Comparison of ENCODE assay signal across 8 cellular contexts in the genomic region with DNA sequence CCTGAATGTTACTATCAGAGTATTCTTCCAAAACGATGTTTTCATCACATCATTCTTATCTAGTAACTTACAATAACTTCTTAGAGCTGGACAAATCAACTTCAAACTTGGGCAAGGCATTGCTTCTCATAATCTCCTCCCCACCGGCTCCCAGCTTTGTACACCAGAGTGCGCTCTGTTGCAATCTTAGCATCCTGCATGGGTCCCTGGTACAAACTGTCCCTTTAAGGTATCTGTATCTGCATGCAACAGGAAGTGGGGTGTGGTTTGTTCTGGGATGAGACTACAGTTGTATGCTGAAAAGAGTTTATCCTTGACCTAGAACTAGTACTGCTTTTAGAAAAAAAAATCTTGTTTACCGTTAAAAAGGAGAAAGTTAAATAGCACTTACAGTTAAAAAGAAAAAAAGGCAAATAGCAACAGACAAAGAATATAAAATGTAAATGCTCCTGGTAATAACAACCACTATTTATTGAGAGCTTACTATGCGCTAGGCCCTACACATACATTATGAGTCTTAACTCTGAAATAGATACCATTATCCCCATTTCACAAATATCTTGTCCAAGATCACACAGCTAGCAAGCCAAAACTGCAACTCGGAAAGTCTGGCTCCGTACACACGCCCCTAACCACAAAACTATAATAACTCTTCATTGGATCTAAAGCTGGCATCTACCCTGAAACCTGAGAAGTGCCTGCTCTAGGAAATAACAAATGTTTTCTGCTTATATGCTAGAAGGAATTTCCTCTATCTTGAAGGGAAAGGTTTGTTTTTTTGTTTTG. TPM values are rescaled to one million over a fixed set of nuclear protein-coding genes. Genes with fewer than 3 reads are reported as not detected.
DNase-seq lines count a peak whose midpoint lies in the region; ATAC-seq, FAIRE-seq and TF ChIP-seq lines count a peak whose summit lies in the region.

No MANE protein-coding gene starts in this region.

- CTCF ChIA-PET in A549 (lab: Yijun Ruan, JAX): interaction anchor here (0.9 kb wide), 1 partner anchor 239 kb away, joined by 3 read pairs; no protein-coding TSS in a partner anchor
- CTCF ChIA-PET in endothelial cell of umbilical vein (lab: Charles Lee): interaction anchor here (0.6 to 2.7 kb wide), 4 partner anchors 13 to 240 kb away, joined by 3 to 30 read pairs (median 5); no protein-coding TSS in a partner anchor

- no peak for TF ChIP-seq EP300 in A549 (IDR thresholded peaks at IDR 0.05)

- dilution Hi-C loops in endothelial cell of umbilical vein (cut with MboI; ENCODE audit: extremely low pct_ligation_motif_present, low sequenced_read_pairs): no loop called here

- H3K4me3 ChIP-seq in A549 (no peak overlapping the region), endothelial cell of umbilical vein (replicated peaks in 1 of 3; ENCODE audit: insufficient read depth in 1 of 3, low read depth in 1 of 3, low read length in 3 of 3) (no peak overlapping the region)

- no peaks in the 10 kb centered on the region for H3K27me3 ChIP-seq in endothelial cell of umbilical vein (ENCODE audit: control insufficient read depth in 2 of 2, insufficient read depth in 2 of 2, low read length in 2 of 2)

- H3K79me2 ChIP-seq in endothelial cell of umbilical vein (ENCODE audit: control insufficient read depth, insufficient read depth, low read length): no peaks in the 10 kb centered on the region

- H3K27ac Mint-ChIP-seq in neural crest cell (ENCODE audit: unreplicated experiment) (no peak overlapping the region), type B pancreatic cell (no peak overlapping the region)

- H3K36me3 Mint-ChIP-seq in neural crest cell (ENCODE audit: low read depth): peaks cover 6% of the 10 kb centered on the region
- H3K36me3 Mint-ChIP-seq in type B pancreatic cell: no peaks in the 10 kb centered on the region

- H3K9me1 ChIP-seq in endothelial cell of umbilical vein (replicated peaks; ENCODE audit: control insufficient read depth, extremely low read depth, insufficient read depth, low read length): no peaks in the 10 kb centered on the region

- ATAC-seq in A549: peak; percentile 68 to 88; a peak in 5 of 6 replicates
- ATAC-seq in GM18508 (IDR thresholded peaks at IDR 0.05; ENCODE audit: insufficient read depth, unreplicated experiment): peak; percentile 100
- ATAC-seq in HG02938 (IDR thresholded peaks at IDR 0.05; ENCODE audit: unreplicated experiment): peak; percentile 100

- H2AFZ ChIP-seq in endothelial cell of umbilical vein (ENCODE audit: low read depth, low read length): no peak overlapping the region

- DNase-seq in A549 (ENCODE audit: low read depth in 1 of 2, low spot score in 1 of 2) (peak; percentile 9 to 53), NCI-H226 (peak; percentile 73), endothelial cell of umbilical vein (ENCODE audit: low read depth, low spot score) (peak; percentile 26), neural crest cell (ENCODE audit: low read depth, low spot score) (no peak), type B pancreatic cell (ENCODE audit: extremely low spot score, unreplicated experiment) (no peak)
- DNase-seq in activated CD4-positive, alpha-beta T cell treated with anti-CD3 and anti-CD28 coated beads, Interleukin-2, amount 50 U/mL, for 1 hour: peak; percentile 69

- H3K4me3 Mint-ChIP-seq in neural crest cell: no peak overlapping the region
- H3K4me3 Mint-ChIP-seq in type B pancreatic cell: no peak overlapping the region

- TF ChIP-seq CTCF in A549 (IDR thresholded peaks at IDR 0.05): no peak
- peak; percentile 25 to 33 for TF ChIP-seq CTCF in endothelial cell of umbilical vein (IDR thresholded peaks at IDR 0.05; ENCODE audit: extremely low read depth in 1 of 2, insufficient read depth in 1 of 2, low read depth in 1 of 2, low read length in 2 of 2)
- peak; percentile 51 for TF ChIP-seq CTCF in neural crest cell (conservative IDR thresholded peaks at IDR 0.05)
- peak; percentile 55 for TF ChIP-seq CTCF in type B pancreatic cell (conservative IDR thresholded peaks at IDR 0.05)

- TF ChIP-seq POLR2A in A549 (IDR thresholded peaks at IDR 0.05; ENCODE audit: low read length) (no peak), endothelial cell of umbilical vein (IDR thresholded peaks at IDR 0.05; ENCODE audit: low read depth, low read length) (no peak)

- H3K4me2 ChIP-seq in A549: no peak overlapping the region
- H3K4me2 ChIP-seq in endothelial cell of umbilical vein (ENCODE audit: insufficient read depth, low read length): no peak overlapping the region

- H4K20me1 ChIP-seq in endothelial cell of umbilical vein (replicated peaks; ENCODE audit: control insufficient read depth, extremely low read depth, insufficient read depth, low read length): no peaks in the 10 kb centered on the region

- H3K9me3 Mint-ChIP-seq in neural crest cell (peaks cover 6% of the 10 kb centered on the region), type B pancreatic cell (peaks cover 4% of the 10 kb centered on the region)

- H3K4me1 Mint-ChIP-seq in neural crest cell (no peaks in the 10 kb centered on the region), type B pancreatic cell (ENCODE audit: unreplicated experiment) (peaks cover 10% of the 10 kb centered on the region)

- peak in 1 of 2 experiments; percentile 39; a peak in 2 of 5 replicates for TF ChIP-seq RAD21 in A549 (conservative IDR thresholded peaks at IDR 0.05 in 1 of 2, IDR thresholded peaks at IDR 0.05 in 1 of 2)

- BruUV-seq in endothelial cell of umbilical vein (replicated peaks; lab: Mats Ljungman, UMichigan): no TSS peak

- FAIRE-seq in A549 (lab: Jason Lieb, UNC): no peak
- FAIRE-seq in endothelial cell of umbilical vein (lab: Jason Lieb, UNC): peak; percentile 18

- H3K9ac ChIP-seq in endothelial cell of umbilical vein (replicated peaks; ENCODE audit: extremely low read depth, insufficient read depth, low read length): no peak overlapping the region

- POLR2A ChIA-PET in A549 (lab: Yijun Ruan, JAX) (no interaction called here), endothelial cell of umbilical vein (lab: Charles Lee) (no interaction called here)

- no peaks in the 10 kb centered on the region for H3K9me3 ChIP-seq in A549
- H3K9me3 ChIP-seq in endothelial cell of umbilical vein (replicated peaks; ENCODE audit: control insufficient read depth, insufficient read depth, low read length): no peaks in the 10 kb centered on the region

- WGBS in A549 (ENCODE audit: missing lambda C conversion rate): 53% methylated on average over 8 of the region's 8 CpGs

- H3K36me3 ChIP-seq in endothelial cell of umbilical vein (ENCODE audit: control insufficient read depth in 2 of 2, extremely low read depth in 1 of 2, insufficient read depth in 2 of 2, low read length in 2 of 2): no peaks in the 10 kb centered on the region

- H3K27ac ChIP-seq in A549: no peak overlapping the region
- no peak overlapping the region for H3K27ac ChIP-seq in endothelial cell of umbilical vein (ENCODE audit: insufficient read depth, low read depth, low read length)

- H3K4me1 ChIP-seq in A549: no peaks in the 10 kb centered on the region
- H3K4me1 ChIP-seq in endothelial cell of umbilical vein (ENCODE audit: control insufficient read depth, extremely low read depth, insufficient read depth, low read length): no peaks in the 10 kb centered on the region

- no peaks in the 10 kb centered on the region for H3K27me3 Mint-ChIP-seq in neural crest cell (ENCODE audit: low read depth)
- no peaks in the 10 kb centered on the region for H3K27me3 Mint-ChIP-seq in type B pancreatic cell

- intact Hi-C loops in endothelial cell of umbilical vein (cut with micrococcal nuclease): loop anchor here (1.0 kb wide), 2 partner anchors 94 to 239 kb away; no protein-coding TSS in a partner anchor

TF ChIP-seq in A549, 52 proteins besides CTCF, POLR2A, EP300 and RAD21 (continues in another document):
- TF ChIP-seq FOSB (CRISPR knock-in tag; IDR thresholded peaks at IDR 0.05) (no peak), HDAC2 (IDR thresholded peaks at IDR 0.05) (no peak), CHD4 (IDR thresholded peaks at IDR 0.05; ENCODE audit: borderline replicate concordance) (no peak), SREBF2 (IDR thresholded peaks at IDR 0.05) (no peak), NFE2L2 (conservative IDR thresholded peaks at IDR 0.05; ENCODE audit: low read length) (no peak), HOXB13 (CRISPR knock-in tag; IDR thresholded peaks at IDR 0.05; ENCODE audit: low read depth) (no peak), TP53 (CRISPR knock-in tag; IDR thresholded peaks at IDR 0.05) (no peak), CHD2 (IDR thresholded peaks at IDR 0.05; ENCODE audit: low read length, partially characterized antibody) (no peak), POLR2AphosphoS2 (conservative IDR thresholded peaks at IDR 0.05; ENCODE audit: low read length) (no peak)

TF ChIP-seq in endothelial cell of umbilical vein, 7 proteins besides CTCF, POLR2A, EP300 and RAD21 (continues in another document):
- TF ChIP-seq MYC (IDR thresholded peaks at IDR 0.05; ENCODE audit: low read depth, low read length) (no peak), FOS (IDR thresholded peaks at IDR 0.05; ENCODE audit: borderline replicate concordance, insufficient read depth, low read length) (no peak), JUN (IDR thresholded peaks at IDR 0.05; ENCODE audit: borderline replicate concordance, insufficient read depth, insufficient read length, low read depth) (no peak), EZH2 (IDR thresholded peaks at IDR 0.05; ENCODE audit: borderline replicate concordance, low read depth, low read length, severe bottlenecking) (no peak), POLR2AphosphoS5 (IDR thresholded peaks at IDR 0.05; ENCODE audit: insufficient read depth, low read depth, low read length) (no peak), GATA2 (IDR thresholded peaks at IDR 0.05; ENCODE audit: insufficient read depth, insufficient read length, low read depth, low read length) (no peak)

RNA-seq across cellular contexts. Expression of gene HECA, which starts 9.8 kb away (rescaled TPM):
- polyA plus RNA-seq in A549 (2011; rRNA removed) (1.8 and 2.2 TPM in 2 replicates), A549 (2017; fragmentation: RNase III; extraction: RNeasy Plus Mini Kit Qiagen cat#74134 plus additional on column Dnase treatment) (0.94 to 1.3 TPM (median 1.2 TPM) in 3 replicates), endothelial cell of umbilical vein (4.1 and 5.8 TPM in 2 replicates)
- polyA plus RNA-seq in A549 (2012; cell fraction: cytosol; rRNA removed): 0.42 and 0.62 TPM in 2 replicates
- polyA plus RNA-seq in A549 (2012; cell fraction: nucleus; rRNA removed): 0.32 and 0.56 TPM in 2 replicates
- 2.5 and 2.7 TPM in 2 replicates for polyA minus RNA-seq in A549 (2011; rRNA and poly(A)+ RNA removed)
- total RNA-seq in endothelial cell of umbilical vein (16.7 and 18.2 TPM in 2 replicates), neural crest cell (8.6 and 9.3 TPM in 2 replicates), type B pancreatic cell (ENCODE audit: low replicate concordance) (17.8 and 24.4 TPM in 2 replicates)
- polyA plus RNA-seq in endothelial cell of umbilical vein (2011; cell fraction: cytosol; rRNA removed): 6.4 and 6.8 TPM in 2 replicates
- polyA plus RNA-seq in endothelial cell of umbilical vein (2011; cell fraction: nucleus; rRNA removed): 4.5 and 6.3 TPM in 2 replicates
- polyA plus RNA-seq in endothelial cell of umbilical vein (2012): 7.4 and 9.6 TPM in 2 replicates
- polyA minus RNA-seq in endothelial cell of umbilical vein: 17.6 and 18.1 TPM in 2 replicates
- 8.0 TPM for polyA minus RNA-seq in endothelial cell of umbilical vein (2011; cell fraction: cytosol; rRNA and poly(A)+ RNA removed)
- polyA minus RNA-seq in endothelial cell of umbilical vein (2011; cell fraction: nucleus; rRNA and poly(A)+ RNA removed): 10.7 and 12.3 TPM in 2 replicates

Comparison
In these comparisons a context has a peak if more than half of its experiments do, and no peak if none do; other contexts are left out.
1. DNase-seq: peak in A549 (2 of 2), NCI-H226 (single experiment), activated CD4-positive, alpha-beta T cell treated with anti-CD3 and anti-CD28 coated beads, Interleukin-2, amount 50 U/mL, for 1 hour (single experiment) and endothelial cell of umbilical vein (single experiment); none in neural crest cell (single experiment) and type B pancreatic cell (single experiment).
2. Peak in every context shown above with its lines, with median percentiles within 50 percentile points of each other: ATAC-seq.